Comparison of ENCODE assay signal across 8 cellular contexts in genomic region chr12:119668315-119668651, GRCh38. TPM values are rescaled to one million over a fixed set of nuclear protein-coding genes. Genes with fewer than 3 reads are reported as not detected.
DNase-seq lines count a peak whose midpoint lies in the region; ATAC-seq, FAIRE-seq and TF ChIP-seq lines count a peak whose summit lies in the region.

No MANE protein-coding gene starts in this region.

- FAIRE-seq in GM19239 (lab: Jason Lieb, UNC), result peak; percentile 39

- H3K36me3 ChIP-seq in kidney epithelial cell (ENCODE audit: control insufficient read depth, insufficient read depth, low read length), result peaks cover 1% of the 10 kb centered on the region

- H3K27ac Mint-ChIP-seq in activated naive CD8-positive, alpha-beta T cell treated with anti-CD3 and anti-CD28 coated beads for 36 hours, result peak overlapping the region; percentile 92

- no peaks in the 10 kb centered on the region for H3K9me3 Mint-ChIP-seq in activated naive CD8-positive, alpha-beta T cell treated with anti-CD3 and anti-CD28 coated beads for 36 hours

- H3K4me1 Mint-ChIP-seq in activated naive CD8-positive, alpha-beta T cell treated with anti-CD3 and anti-CD28 coated beads for 36 hours, result peaks cover 50% of the 10 kb centered on the region

- no peaks in the 10 kb centered on the region for H3K27me3 ChIP-seq in kidney epithelial cell (ENCODE audit: control insufficient read depth, insufficient read depth, low read length)

- peak overlapping the region; percentile 91 for H3K27ac ChIP-seq in 22Rv1
- peak overlapping the region; percentile 82 for H3K27ac ChIP-seq in temporal lobe (ENCODE audit: low read depth, low read length)

- no peaks in the 10 kb centered on the region for H3K27me3 Mint-ChIP-seq in activated naive CD8-positive, alpha-beta T cell treated with anti-CD3 and anti-CD28 coated beads for 36 hours

- peak overlapping the region; percentile 98 for H3K4me3 ChIP-seq in kidney epithelial cell (ENCODE audit: low read depth, low read length)

- H3K4me3 Mint-ChIP-seq in activated naive CD8-positive, alpha-beta T cell treated with anti-CD3 and anti-CD28 coated beads for 36 hours, result peak overlapping the region; percentile 92

- no peak for DNase-seq in GM19239 (ENCODE audit: insufficient read length, low spot score)
- no peak for DNase-seq in activated naive CD8-positive, alpha-beta T cell treated with anti-CD3 and anti-CD28 coated beads for 36 hours
- DNase-seq in kidney epithelial cell (ENCODE audit: low read depth), result no peak
- DNase-seq in mucosa of gallbladder (ENCODE audit: low spot score), result no peak

- no peak for ATAC-seq in GM21717 (IDR thresholded peaks at IDR 0.05; ENCODE audit: unreplicated experiment)
- no peak for ATAC-seq in HG03378 (IDR thresholded peaks at IDR 0.05; ENCODE audit: unreplicated experiment)

- TF ChIP-seq CTCF in 22Rv1 (IDR thresholded peaks at IDR 0.05) (no peak), kidney epithelial cell (IDR thresholded peaks at IDR 0.05; ENCODE audit: insufficient read depth, low read length, poor library complexity, severe bottlenecking) (no peak)

- peaks cover 39% of the 10 kb centered on the region for H3K36me3 Mint-ChIP-seq in activated naive CD8-positive, alpha-beta T cell treated with anti-CD3 and anti-CD28 coated beads for 36 hours

RNA-seq across cellular contexts. Expression of gene PRKAB1, which starts 0.3 kb away (rescaled TPM):
- 10 to 100 TPM; 26.1 to 26.5 TPM for total RNA-seq in activated naive CD8-positive, alpha-beta T cell treated with anti-CD3 and anti-CD28 coated beads for 36 hours
- 28.9 and 36.6 TPM in 2 replicates for total RNA-seq in kidney epithelial cell
- total RNA-seq in temporal lobe, result 14.0 TPM
- total RNA-seq in mucosa of gallbladder, result 51.8 TPM
